ENCODE assay signal across 8 cellular contexts in genomic region chr19:2476451-2477140, GRCh38. TPM values are rescaled to one million over a fixed set of nuclear protein-coding genes. Genes with fewer than 3 reads are reported as not detected.
DNase-seq lines count a peak whose midpoint lies in the region; TF ChIP-seq lines count a peak whose summit lies in the region.

No MANE protein-coding gene starts in this region.

- H3K14ac ChIP-seq in mesenchymal stem cell (ENCODE audit: low read length in 2 of 2) = peak overlapping the region; percentile 18 to 96

- peak overlapping the region; percentile 40 for H2BK120ac ChIP-seq in mesenchymal stem cell (ENCODE audit: low read depth, low read length)

- under 1% methylated on average over 32 of the region's 42 CpGs for WGBS in mesenchymal stem cell

- peak overlapping the region; percentile 5 to 34 for H2BK12ac ChIP-seq in mesenchymal stem cell (ENCODE audit: low read length in 2 of 2)

- H3K79me1 ChIP-seq in mesenchymal stem cell (replicated peaks; ENCODE audit: low read length, poor library complexity, severe bottlenecking) = peaks cover 2% of the 10 kb centered on the region

- H3K4ac ChIP-seq in mesenchymal stem cell (ENCODE audit: low read depth in 1 of 2, low read length in 2 of 2) = peak overlapping the region; percentile 48 to 65

- peak overlapping the region; percentile 95 for H3K27ac ChIP-seq in mesenchymal stem cell (ENCODE audit: low read length, poor library complexity, severe bottlenecking)

- no peak overlapping the region for H2AFZ ChIP-seq in mesenchymal stem cell (ENCODE audit: low read depth, low read length)

- H3K36me3 ChIP-seq in mesenchymal stem cell (ENCODE audit: control insufficient read depth in 1 of 2, insufficient read depth in 2 of 2, low read depth in 1 of 2, low read length in 2 of 2) = peaks cover 4 to 18% of the 10 kb centered on the region in 2 experiments

- H4K8ac ChIP-seq in mesenchymal stem cell (ENCODE audit: low read length) = peak overlapping the region; percentile 52

- H3K9ac ChIP-seq in mesenchymal stem cell (ENCODE audit: low read length) = peak overlapping the region; percentile 92

- H2BK15ac ChIP-seq in mesenchymal stem cell (ENCODE audit: low read depth, poor library complexity, severe bottlenecking) = peak overlapping the region; percentile 74

- no peaks in the 10 kb centered on the region for H3K27me3 ChIP-seq in mesenchymal stem cell (ENCODE audit: control insufficient read depth in 1 of 2, insufficient read depth in 1 of 2, low read length in 2 of 2)

- peak overlapping the region; percentile 80 to 99 for H3K4me3 ChIP-seq in mesenchymal stem cell (ENCODE audit: insufficient read depth in 1 of 2, low read depth in 1 of 2, low read length in 2 of 2)

- H3K23ac ChIP-seq in mesenchymal stem cell (ENCODE audit: low read length in 2 of 2) = peak overlapping the region; percentile 9 to 79

- H3K4me2 ChIP-seq in mesenchymal stem cell (ENCODE audit: low read length, poor library complexity, severe bottlenecking) = peak overlapping the region; percentile 86

- H2BK5ac ChIP-seq in mesenchymal stem cell (ENCODE audit: low read depth, low read length, poor library complexity, severe bottlenecking) = peak overlapping the region; percentile 90

- peak overlapping the region; percentile 67 for H4K91ac ChIP-seq in mesenchymal stem cell (ENCODE audit: low read length)

- peaks cover 21% of the 10 kb centered on the region for H3K4me1 ChIP-seq in mesenchymal stem cell (ENCODE audit: control insufficient read depth, insufficient read depth, low read depth, low read length)

- TF ChIP-seq RAD21 in Ishikawa (IDR thresholded peaks at IDR 0.05; ENCODE audit: low read depth) = no peak

- no peak overlapping the region for H2AK5ac ChIP-seq in mesenchymal stem cell (ENCODE audit: low read length, severe bottlenecking)

- DNase-seq in NCI-H345 (lab: John Stamatoyannopoulos, UW) = peak; percentile 37
- DNase-seq in NCI-H345 treated with DMSO at 0.1 percent for 48 hours (lab: John Stamatoyannopoulos, UW; ENCODE audit: unreplicated experiment) = no peak
- peak; percentile 58 for DNase-seq in activated CD4-positive, alpha-beta T cell treated with anti-CD3 and anti-CD28 coated beads, Interleukin-2, amount 50 U/mL, for 1 hour
- DNase-seq in dermis blood vessel endothelial cell = peak; percentile 67
- peak; percentile 80 for DNase-seq in mesenchymal stem cell
- peak; percentile 83 for DNase-seq in stimulated activated CD8-positive, alpha-beta memory T cell treated with anti-CD3 and anti-CD28 coated beads, Interleukin-4, amount 100 ng/mL, for 48 hours
- no peak for DNase-seq in iPS-NIHi7 (ENCODE audit: extremely low spot score)

- no peak for TF ChIP-seq EP300 in Ishikawa (IDR thresholded peaks at IDR 0.05; ENCODE audit: borderline replicate concordance)

- peak overlapping the region; percentile 88 to 97 for H3K18ac ChIP-seq in mesenchymal stem cell (ENCODE audit: low read depth in 1 of 2, low read length in 2 of 2)

- H3K9me3 ChIP-seq in mesenchymal stem cell (ENCODE audit: control insufficient read depth, low read length) = no peaks in the 10 kb centered on the region

TF ChIP-seq in Ishikawa, 13 proteins besides CTCF, POLR2A, EP300 and RAD21:
- peak; percentile 83 for TF ChIP-seq ZBTB7A (IDR thresholded peaks at IDR 0.05; ENCODE audit: low read depth)
- TF ChIP-seq CREB1 (IDR thresholded peaks at IDR 0.05; ENCODE audit: low read depth) = no peak
- TF ChIP-seq YY1 (IDR thresholded peaks at IDR 0.05; ENCODE audit: low read depth) = no peak
- TF ChIP-seq REST (IDR thresholded peaks at IDR 0.05; ENCODE audit: low read depth) = no peak
- TF ChIP-seq CEBPB (IDR thresholded peaks at IDR 0.05) = no peak
- no peak for TF ChIP-seq NFIC (IDR thresholded peaks at IDR 0.05)
- TF ChIP-seq TEAD4 (IDR thresholded peaks at IDR 0.05) = 0 out of 2 replicates have a peak, but pooled peaks have one; percentile 12
- TF ChIP-seq TCF12 (IDR thresholded peaks at IDR 0.05; ENCODE audit: low read depth) = no peak
- no peak for TF ChIP-seq USF1 (IDR thresholded peaks at IDR 0.05)
- no peak for TF ChIP-seq TAF1 (IDR thresholded peaks at IDR 0.05; ENCODE audit: low read depth)
- TF ChIP-seq FOXM1 (IDR thresholded peaks at IDR 0.05; ENCODE audit: borderline replicate concordance, low read depth) = no peak
- TF ChIP-seq, protein P1, sequence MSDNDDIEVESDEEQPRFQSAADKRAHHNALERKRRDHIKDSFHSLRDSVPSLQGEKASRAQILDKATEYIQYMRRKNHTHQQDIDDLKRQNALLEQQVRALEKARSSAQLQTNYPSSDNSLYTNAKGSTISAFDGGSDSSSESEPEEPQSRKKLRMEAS (IDR thresholded peaks at IDR 0.05) = no peak
- no peak for TF ChIP-seq EGR1 (IDR thresholded peaks at IDR 0.05)

RNA-seq across cellular contexts. Expression of gene GADD45B, which starts 0.7 kb away (rescaled TPM):
- 53.4 and 114 TPM in 2 replicates for total RNA-seq in dermis blood vessel endothelial cell
- polyA plus RNA-seq in mesenchymal stem cell (2013, experiment 1 of 2) = 57.8 TPM
- 51.9 TPM for polyA plus RNA-seq in mesenchymal stem cell (2013, experiment 2 of 2)

RNA-seq across cellular contexts. Expression of gene LMNB2, which starts 19.8 kb away (rescaled TPM):
- 57.3 and 179 TPM in 2 replicates for total RNA-seq in dermis blood vessel endothelial cell
- polyA plus RNA-seq in mesenchymal stem cell (2013, experiment 1 of 2) = 37.7 TPM
- 35.4 TPM for polyA plus RNA-seq in mesenchymal stem cell (2013, experiment 2 of 2)

RNA-seq across cellular contexts. Expression of gene TIMM13, which starts 49.2 kb away (rescaled TPM):
- total RNA-seq in dermis blood vessel endothelial cell = 48.3 and 53.5 TPM in 2 replicates
- polyA plus RNA-seq in mesenchymal stem cell (2013, experiment 1 of 2) = 92.8 TPM
- 91.7 TPM for polyA plus RNA-seq in mesenchymal stem cell (2013, experiment 2 of 2)

Comparison
In these comparisons a context has a peak if more than half of its experiments do, and no peak if none do; other contexts are left out.
1. DNase-seq: peak in NCI-H345 (single experiment), activated CD4-positive, alpha-beta T cell treated with anti-CD3 and anti-CD28 coated beads, Interleukin-2, amount 50 U/mL, for 1 hour (single experiment), dermis blood vessel endothelial cell (single experiment), mesenchymal stem cell (single experiment) and stimulated activated CD8-positive, alpha-beta memory T cell treated with anti-CD3 and anti-CD28 coated beads, Interleukin-4, amount 100 ng/mL, for 48 hours (single experiment); none in NCI-H345 treated with DMSO at 0.1 percent for 48 hours (single experiment) and iPS-NIHi7 (single experiment).